ENCODE assay signal across 12 cellular contexts in the genomic region with DNA sequence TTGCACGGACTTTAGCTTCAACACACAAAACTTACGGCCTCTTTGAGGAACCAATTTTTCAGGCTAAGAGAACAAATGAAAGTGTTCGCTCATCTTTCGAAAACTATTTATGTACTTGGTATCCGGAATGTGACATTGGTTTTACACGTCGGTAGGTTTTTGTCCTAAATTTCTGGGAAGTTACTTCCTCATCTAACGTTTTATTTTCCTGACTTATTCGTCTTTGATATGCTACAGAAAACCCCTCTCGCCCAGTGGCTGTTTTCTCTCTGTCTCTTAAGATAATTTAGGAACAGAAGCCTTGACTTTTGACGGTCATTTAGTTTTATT. TPM values are rescaled to one million over a fixed set of nuclear protein-coding genes. Genes with fewer than 3 reads are reported as not detected.
DNase-seq lines count a peak whose midpoint lies in the region; ATAC-seq and TF ChIP-seq lines count a peak whose summit lies in the region.
"Had no signal": no experiment of that assay in that cellular context is flagged by ENCODE, and none has a peak within 500 bp of the region (broad histone marks: within the 10 kb centered on the region; RNA-seq: fewer than 3 reads in every experiment).

No MANE protein-coding gene starts in this region.

- H3K27ac Mint-ChIP-seq in T-helper 1 cell treated with Interleukin-12 subunit alpha and Interleukin-12 subunit beta and Interleukin-4 antibody, amounts not matched to agents 30 μg/mL and 1 μg/mL, for 36 hours: peak overlapping the region; percentile 3
- H3K27ac Mint-ChIP-seq in activated naive CD8-positive, alpha-beta T cell treated with anti-CD3 and anti-CD28 coated beads, Interleukin-2, amount 50 U/mL, for 24 hours: no peak overlapping the region

- peak overlapping the region in 4 of 5 donors; percentile 70 to 82 (median 76) for H3K27ac ChIP-seq in stomach
- H3K27ac ChIP-seq: prostate gland had no signal

- no peak overlapping the region for H3K4me3 Mint-ChIP-seq in T-helper 1 cell treated with Interleukin-12 subunit alpha and Interleukin-12 subunit beta and Interleukin-4 antibody, amounts not matched to agents 30 μg/mL and 1 μg/mL, for 36 hours
- peak overlapping the region; percentile 15 for H3K4me3 Mint-ChIP-seq in activated naive CD8-positive, alpha-beta T cell treated with anti-CD3 and anti-CD28 coated beads, Interleukin-2, amount 50 U/mL, for 24 hours

- H3K4me1 Mint-ChIP-seq in T-helper 1 cell treated with Interleukin-12 subunit alpha and Interleukin-12 subunit beta and Interleukin-4 antibody, amounts not matched to agents 30 μg/mL and 1 μg/mL, for 36 hours (ENCODE audit: low read depth): peaks cover 5% of the 10 kb centered on the region
- H3K4me1 Mint-ChIP-seq in activated naive CD8-positive, alpha-beta T cell treated with anti-CD3 and anti-CD28 coated beads, Interleukin-2, amount 50 U/mL, for 24 hours: peaks cover 21% of the 10 kb centered on the region

- no peak for TF ChIP-seq CTCF in stomach (IDR thresholded peaks at IDR 0.05)

- WGBS in stomach, 5 donors: 9 to 29% (median 15%) methylated on average over 11 of the region's 11 CpGs

- peaks cover 26 to 36% (median 28%) of the 10 kb centered on the region in 4 donors for H3K4me1 ChIP-seq in stomach
- H3K4me1 ChIP-seq: prostate gland had no signal

- H3K27me3 Mint-ChIP-seq in T-helper 1 cell treated with Interleukin-12 subunit alpha and Interleukin-12 subunit beta and Interleukin-4 antibody, amounts not matched to agents 30 μg/mL and 1 μg/mL, for 36 hours (ENCODE audit: low read depth): peaks cover 86% of the 10 kb centered on the region
- peaks cover 70% of the 10 kb centered on the region for H3K27me3 Mint-ChIP-seq in activated naive CD8-positive, alpha-beta T cell treated with anti-CD3 and anti-CD28 coated beads, Interleukin-2, amount 50 U/mL, for 24 hours

- TF ChIP-seq EP300 in stomach (IDR thresholded peaks at IDR 0.05): no peak

- H3K36me3 ChIP-seq in stomach: no peaks in the 10 kb centered on the region
- H3K36me3 ChIP-seq: prostate gland had no signal

- intact Hi-C loops in stomach (cut with DNase I; ENCODE audit: low total_unique reads): no loop called here

- peak overlapping the region; percentile 38 to 61 (median 51) for H3K4me3 ChIP-seq in stomach

- H3K36me3 Mint-ChIP-seq in T-helper 1 cell treated with Interleukin-12 subunit alpha and Interleukin-12 subunit beta and Interleukin-4 antibody, amounts not matched to agents 30 μg/mL and 1 μg/mL, for 36 hours (ENCODE audit: low read depth): no peaks in the 10 kb centered on the region
- H3K36me3 Mint-ChIP-seq in activated naive CD8-positive, alpha-beta T cell treated with anti-CD3 and anti-CD28 coated beads, Interleukin-2, amount 50 U/mL, for 24 hours (ENCODE audit: low read depth): no peaks in the 10 kb centered on the region

- no peaks in the 10 kb centered on the region for H3K9me3 ChIP-seq in stomach
- H3K9me3 ChIP-seq: prostate gland had no signal

- ATAC-seq in activated naive CD8-positive, alpha-beta T cell treated with anti-CD3 and anti-CD28 coated beads, Interleukin-2, amount 50 U/mL, for 24 hours: no peak
- no peak for ATAC-seq in GM18858 (IDR thresholded peaks at IDR 0.05; ENCODE audit: unreplicated experiment)

- TF ChIP-seq POLR2A in stomach (IDR thresholded peaks at IDR 0.05): no peak

- DNase-seq in T-helper 1 cell (no peak), inferior parietal cortex (ENCODE audit: extremely low spot score) (peak; percentile 32), stomach (no peak), NCI-H345 (lab: John Stamatoyannopoulos, UW) (no peak)
- no peak for DNase-seq in activated naive CD8-positive, alpha-beta T cell treated with anti-CD3 and anti-CD28 coated beads, Interleukin-2, amount 50 U/mL, for 24 hours
- no peak for DNase-seq in activated CD4-positive, alpha-beta T cell treated with anti-CD3 and anti-CD28 coated beads for 48 hours
- DNase-seq: ACHN; activated CD4-positive, alpha-beta T cell treated with anti-CD3 and anti-CD28 coated beads, Interleukin-2, amount 50 U/mL, for 4 hours had no signal

- peaks cover 21 to 88% (median 50%) of the 10 kb centered on the region in 3 donors for H3K27me3 ChIP-seq in stomach

- no peaks in the 10 kb centered on the region for H3K9me3 Mint-ChIP-seq in T-helper 1 cell treated with Interleukin-12 subunit alpha and Interleukin-12 subunit beta and Interleukin-4 antibody, amounts not matched to agents 30 μg/mL and 1 μg/mL, for 36 hours
- H3K9me3 Mint-ChIP-seq in activated naive CD8-positive, alpha-beta T cell treated with anti-CD3 and anti-CD28 coated beads, Interleukin-2, amount 50 U/mL, for 24 hours: no peaks in the 10 kb centered on the region

RNA-seq across cellular contexts. Expression of gene GREM1, which starts 0.9 kb away (rescaled TPM):
- total RNA-seq in stomach: 10 to 100 TPM in 3 of 5 donors, 1 to 10 TPM in 2; 5.3 to 50.0 (median 13.0) TPM
- polyA plus RNA-seq in stomach: 10 to 100 TPM in 2 of 3 donors, 1 to 10 TPM in 1; 4.0 to 22.2 (median 14.6) TPM
- total RNA-seq: M059J had no signal
